21 cellular contexts compared by ENCODE assay signal in genomic region chr4:71860643-71861042, GRCh38.
DNase-seq lines count a peak whose midpoint lies in the region; ATAC-seq and TF ChIP-seq lines count a peak whose summit lies in the region.
"Had no signal": no experiment of that assay in that cellular context is flagged by ENCODE, and none has a peak within 500 bp of the region (broad histone marks: within the 10 kb centered on the region; RNA-seq: fewer than 3 reads in every experiment).

No MANE protein-coding gene starts in this region.

- dilution Hi-C loops in mammary epithelial cell (cut with HindIII; ENCODE audit: low sequenced_read_pairs), result no loop called here

- H3K9me3 ChIP-seq in mammary epithelial cell (replicated peaks; ENCODE audit: insufficient read depth, low read length) (peaks cover 2% of the 10 kb centered on the region), neural progenitor cell (ENCODE audit: low read depth) (peaks cover 22% of the 10 kb centered on the region)
- H3K9me3 ChIP-seq: vagina had no signal

- H3K27ac ChIP-seq in mammary epithelial cell (ENCODE audit: insufficient read depth, low read depth, low read length) (no peak overlapping the region), neural progenitor cell (no peak overlapping the region)
- H3K27ac ChIP-seq: BLaER1 treated with 17β-estradiol and CSF1 and Interleukin-3, amounts not matched to agents 10 nM and 100 nM; GM23248; heart right ventricle; HL-60; vagina had no signal

- H3K9ac ChIP-seq in mammary epithelial cell (ENCODE audit: insufficient read depth, low read length) (no peak overlapping the region), neural progenitor cell (no peak overlapping the region)
- H3K9ac ChIP-seq: BLaER1 treated with 17β-estradiol and CSF1 and Interleukin-3, amounts not matched to agents 10 nM and 100 nM; GM23248 had no signal

- H3F3A ChIP-seq in neural progenitor cell (ENCODE audit: low read depth), result peaks cover 11% of the 10 kb centered on the region

- H3K27ac Mint-ChIP-seq in neural progenitor cell, result no peak overlapping the region
- H3K27ac Mint-ChIP-seq: activated CD4-positive, alpha-beta T cell treated with anti-CD3 and anti-CD28 coated beads, Interleukin-2, amount 10 ng/mL, durations not matched to agents 24 days and 14 days; activated naive CD8-positive, alpha-beta T cell treated with anti-CD3 and anti-CD28 coated beads for 36 hours had no signal

- intact Hi-C loops in mammary epithelial cell (cut with micrococcal nuclease), result no loop called here

- H3K27me3 ChIP-seq in mammary epithelial cell (ENCODE audit: insufficient read depth, low read length) (no peaks in the 10 kb centered on the region), neural progenitor cell (no peaks in the 10 kb centered on the region)
- H3K27me3 ChIP-seq: BLaER1 treated with 17β-estradiol and CSF1 and Interleukin-3, amounts not matched to agents 10 nM and 100 nM; heart right ventricle; vagina had no signal

- H3K79me2 ChIP-seq in mammary epithelial cell (ENCODE audit: insufficient read depth, low read length), result no peaks in the 10 kb centered on the region
- H3K79me2 ChIP-seq in neural progenitor cell (ENCODE audit: low read depth), result no peaks in the 10 kb centered on the region

- H3K4me1 Mint-ChIP-seq in neural progenitor cell, result no peaks in the 10 kb centered on the region
- H3K4me1 Mint-ChIP-seq: activated CD4-positive, alpha-beta T cell treated with anti-CD3 and anti-CD28 coated beads, Interleukin-2, amount 10 ng/mL, durations not matched to agents 24 days and 14 days; activated naive CD8-positive, alpha-beta T cell treated with anti-CD3 and anti-CD28 coated beads for 36 hours had no signal

- H3K4me2 ChIP-seq in mammary epithelial cell (ENCODE audit: insufficient read depth, low read depth, low read length), result no peak overlapping the region
- no peak overlapping the region for H3K4me2 ChIP-seq in neural progenitor cell
- H3K4me2 ChIP-seq: BLaER1 treated with 17β-estradiol and CSF1 and Interleukin-3, amounts not matched to agents 10 nM and 100 nM had no signal

- peak; percentile 6 for DNase-seq in NCI-H510A treated with DMSO at 0.1 percent for 48 hours (lab: John Stamatoyannopoulos, UW)
- DNase-seq in NCI-H510A (lab: John Stamatoyannopoulos, UW), result no peak
- DNase-seq in NCI-H69 (lab: John Stamatoyannopoulos, UW), result peak; percentile 5
- DNase-seq in mammary epithelial cell, result peak; percentile 11
- peak; percentile 46 for DNase-seq in neural progenitor cell (ENCODE audit: low spot score)
- no peak for DNase-seq in stimulated activated naive CD8-positive, alpha-beta T cell treated with anti-CD3 and anti-CD28 coated beads, Interleukin-15, Interleukin-2, amounts not matched to agents 100 U/mL and 50 U/mL, for 24 hours
- no peak for DNase-seq in mesenteric fat pad (ENCODE audit: low spot score)
- DNase-seq in C1 segment of cervical spinal cord (lab: John Stamatoyannopoulos, UW), result no peak
- DNase-seq: activated CD4-positive, alpha-beta T cell treated with anti-CD3 and anti-CD28 coated beads, Interleukin-2, amount 10 ng/mL, durations not matched to agents 24 days and 14 days; activated naive CD8-positive, alpha-beta T cell treated with anti-CD3 and anti-CD28 coated beads for 36 hours; GM23248; heart right ventricle; IMR-90; islet precursor cell; NCI-H187 treated with DMSO at 0.1 percent for 48 hours; SHP77; stimulated activated CD8-positive, alpha-beta memory T cell treated with anti-CD3 and anti-CD28 coated beads, Interleukin-4, amount 100 ng/mL, for 48 hours had no signal

- ATAC-seq in stimulated activated naive CD8-positive, alpha-beta T cell treated with anti-CD3 and anti-CD28 coated beads, Interleukin-15, Interleukin-2, amounts not matched to agents 100 U/mL and 50 U/mL, for 24 hours, result no peak
- ATAC-seq: heart right ventricle had no signal

- H3K36me3 Mint-ChIP-seq in neural progenitor cell, result peaks cover 2% of the 10 kb centered on the region
- H3K36me3 Mint-ChIP-seq: activated naive CD8-positive, alpha-beta T cell treated with anti-CD3 and anti-CD28 coated beads for 36 hours had no signal

- BruUV-seq in mammary epithelial cell (replicated peaks; lab: Mats Ljungman, UMichigan), result no TSS peak

- H3K4me3 ChIP-seq in mammary epithelial cell (replicated peaks in 1 of 3; ENCODE audit: insufficient read depth in 1 of 3, low read depth in 2 of 3, low read length in 3 of 3) (no peak overlapping the region), neural progenitor cell (no peak overlapping the region)
- H3K4me3 ChIP-seq: BLaER1 treated with 17β-estradiol and CSF1 and Interleukin-3, amounts not matched to agents 10 nM and 100 nM; GM23248; heart right ventricle; lung; vagina had no signal

- peaks cover 27% of the 10 kb centered on the region for H3K9me3 Mint-ChIP-seq in neural progenitor cell

- no peaks in the 10 kb centered on the region for H3K27me3 Mint-ChIP-seq in neural progenitor cell (ENCODE audit: insufficient read depth, low read depth)
- H3K27me3 Mint-ChIP-seq: activated CD4-positive, alpha-beta T cell treated with anti-CD3 and anti-CD28 coated beads, Interleukin-2, amount 10 ng/mL, durations not matched to agents 24 days and 14 days; activated naive CD8-positive, alpha-beta T cell treated with anti-CD3 and anti-CD28 coated beads for 36 hours had no signal

- no peak overlapping the region for H2AFZ ChIP-seq in mammary epithelial cell (ENCODE audit: low read depth, low read length)
- H2AFZ ChIP-seq in neural progenitor cell (replicated peaks), result no peak overlapping the region
- H2AFZ ChIP-seq: GM23248 had no signal

- in situ Hi-C loops in mammary epithelial cell (cut with MboI; ENCODE audit: low sequenced_read_pairs in 2 of 2), result no loop called here

- CTCF ChIA-PET in mammary epithelial cell (lab: Charles Lee; ENCODE audit: low non-redundant PET), result no interaction called here

- no peaks in the 10 kb centered on the region for H3K4me1 ChIP-seq in mammary epithelial cell (ENCODE audit: insufficient read depth, low read length)
- H3K4me1 ChIP-seq in neural progenitor cell, result peaks cover 9% of the 10 kb centered on the region
- H3K4me1 ChIP-seq: heart right ventricle, vagina had no signal

- H4K20me1 ChIP-seq in mammary epithelial cell (ENCODE audit: insufficient read depth, low read length), result no peaks in the 10 kb centered on the region
- H4K20me1 ChIP-seq in neural progenitor cell (ENCODE audit: low read depth), result no peaks in the 10 kb centered on the region
- H4K20me1 ChIP-seq: BLaER1 treated with 17β-estradiol and CSF1 and Interleukin-3, amounts not matched to agents 10 nM and 100 nM had no signal

- WGBS in mammary epithelial cell (ENCODE audit: low coverage, missing lambda C conversion rate), result 22% methylated on average over 1 of the region's 1 CpG

- no peaks in the 10 kb centered on the region for H3K36me3 ChIP-seq in mammary epithelial cell (ENCODE audit: insufficient read depth, low read length)
- H3K36me3 ChIP-seq in neural progenitor cell, result no peaks in the 10 kb centered on the region
- H3K36me3 ChIP-seq: BLaER1 treated with 17β-estradiol and CSF1 and Interleukin-3, amounts not matched to agents 10 nM and 100 nM; heart right ventricle; vagina had no signal

- H3K4me3 Mint-ChIP-seq in neural progenitor cell, result no peak overlapping the region
- H3K4me3 Mint-ChIP-seq: activated CD4-positive, alpha-beta T cell treated with anti-CD3 and anti-CD28 coated beads, Interleukin-2, amount 10 ng/mL, durations not matched to agents 24 days and 14 days; activated naive CD8-positive, alpha-beta T cell treated with anti-CD3 and anti-CD28 coated beads for 36 hours had no signal

- TF ChIP-seq CTCF in mammary epithelial cell (conservative IDR thresholded peaks at IDR 0.05 in 1 of 2, IDR thresholded peaks at IDR 0.05 in 1 of 2; ENCODE audit: extremely low read depth in 1 of 2, insufficient read depth in 1 of 2, low read depth in 1 of 2, low read length in 2 of 2), result no peak
- TF ChIP-seq CTCF in neural progenitor cell (IDR thresholded peaks at IDR 0.05), result no peak

Comparison
In these comparisons a context has a peak if more than half of its experiments do, and no peak if none do; other contexts are left out.
1. DNase-seq: peak in NCI-H510A treated with DMSO at 0.1 percent for 48 hours (single experiment), NCI-H69 (single experiment), mammary epithelial cell (single experiment) and neural progenitor cell (single experiment); none in NCI-H510A (single experiment), stimulated activated naive CD8-positive, alpha-beta T cell treated with anti-CD3 and anti-CD28 coated beads, Interleukin-15, Interleukin-2, amounts not matched to agents 100 U/mL and 50 U/mL, for 24 hours (single experiment), mesenteric fat pad (single experiment) and C1 segment of cervical spinal cord (0 of 14).